In the genomic region with DNA sequence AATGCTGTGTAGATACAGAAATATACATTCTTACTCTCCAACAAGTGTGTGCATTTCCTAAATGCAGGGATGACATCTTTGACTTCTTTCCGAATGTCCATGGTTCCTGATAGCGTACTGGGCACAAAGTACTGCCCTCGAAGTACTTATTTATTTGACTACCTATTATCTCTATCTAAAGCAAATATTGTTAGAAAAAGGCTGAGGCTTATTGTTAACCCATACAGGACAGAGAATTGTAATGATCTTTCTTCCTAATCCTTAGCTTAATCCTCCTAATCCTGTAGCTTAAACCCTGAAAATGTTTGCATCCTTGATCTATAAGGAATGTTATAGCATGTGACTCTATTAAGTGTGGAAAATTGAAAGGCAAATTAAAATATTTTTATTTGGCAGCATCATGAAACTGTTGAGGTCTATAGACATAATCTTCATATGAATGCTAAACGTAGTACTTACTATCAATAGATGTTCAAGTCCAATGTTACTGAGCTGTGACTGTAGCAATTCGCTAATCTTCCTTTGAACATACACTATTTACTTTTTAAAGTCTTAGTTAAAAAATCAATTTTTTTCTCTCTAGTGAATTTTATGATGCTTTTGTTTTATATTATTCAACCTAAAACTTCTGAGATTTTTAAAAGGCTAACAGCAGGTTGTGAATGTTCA, we compare ENCODE assay signal across 28 cellular contexts.
DNase-seq lines count a peak whose midpoint lies in the region; ATAC-seq and FAIRE-seq lines count a peak whose summit lies in the region.
"Had no signal": no experiment of that assay in that cellular context is flagged by ENCODE, and none has a peak within 500 bp of the region (broad histone marks: within the 10 kb centered on the region; RNA-seq: fewer than 3 reads in every experiment).

No MANE protein-coding gene starts in this region.

- H3K4me1 ChIP-seq in skeletal muscle satellite cell (ENCODE audit: control insufficient read depth, insufficient read depth, low read length): peaks cover 20% of the 10 kb centered on the region
- H3K4me1 ChIP-seq: gastrocnemius medialis, transverse colon had no signal

- H3K36me3 ChIP-seq in skeletal muscle satellite cell (ENCODE audit: insufficient read depth, low read length): no peaks in the 10 kb centered on the region
- H3K36me3 ChIP-seq: gastrocnemius medialis, transverse colon had no signal

- H3K27me3 Mint-ChIP-seq in naive thymus-derived CD8-positive, alpha-beta T cell: no peaks in the 10 kb centered on the region
- H3K27me3 Mint-ChIP-seq: activated CD4-positive, alpha-beta T cell treated with anti-CD3 and anti-CD28 coated beads for 36 hours; CD4-positive, alpha-beta memory T cell; central memory CD8-positive, alpha-beta T cell had no signal

- H3K4me3 ChIP-seq in skeletal muscle satellite cell (ENCODE audit: low read length): no peak overlapping the region
- H3K4me3 ChIP-seq: gastrocnemius medialis, transverse colon had no signal

- POLR2A ChIA-PET in naive thymus-derived CD8-positive, alpha-beta T cell (lab: Charles Lee): interaction anchor here (0.7 kb wide), 2 partner anchors 23 to 399 kb away, joined by 3 read pairs; no protein-coding TSS in a partner anchor

- H3K4me3 Mint-ChIP-seq in naive thymus-derived CD8-positive, alpha-beta T cell: no peak overlapping the region
- H3K4me3 Mint-ChIP-seq: activated CD4-positive, alpha-beta T cell treated with anti-CD3 and anti-CD28 coated beads for 36 hours; activated naive CD8-positive, alpha-beta T cell treated with anti-CD3 and anti-CD28 coated beads for 36 hours; CD4-positive, alpha-beta memory T cell; central memory CD8-positive, alpha-beta T cell; naive thymus-derived CD4-positive, alpha-beta T cell had no signal

- H3K9me3 Mint-ChIP-seq in naive thymus-derived CD8-positive, alpha-beta T cell: no peaks in the 10 kb centered on the region
- H3K9me3 Mint-ChIP-seq: activated naive CD8-positive, alpha-beta T cell treated with anti-CD3 and anti-CD28 coated beads for 36 hours; CD4-positive, alpha-beta memory T cell; central memory CD8-positive, alpha-beta T cell; naive thymus-derived CD4-positive, alpha-beta T cell had no signal

- no peak for ATAC-seq in naive thymus-derived CD8-positive, alpha-beta T cell
- ATAC-seq: activated CD4-positive, alpha-beta T cell treated with anti-CD3 and anti-CD28 coated beads for 36 hours; gastrocnemius medialis; left colon; PC-3 had no signal

- no peak overlapping the region for H3K27ac Mint-ChIP-seq in naive thymus-derived CD8-positive, alpha-beta T cell
- H3K27ac Mint-ChIP-seq: activated CD4-positive, alpha-beta T cell treated with anti-CD3 and anti-CD28 coated beads for 36 hours; activated naive CD8-positive, alpha-beta T cell treated with anti-CD3 and anti-CD28 coated beads for 36 hours; naive thymus-derived CD4-positive, alpha-beta T cell had no signal

- no peaks in the 10 kb centered on the region for H3K36me3 Mint-ChIP-seq in naive thymus-derived CD8-positive, alpha-beta T cell
- H3K36me3 Mint-ChIP-seq: activated naive CD8-positive, alpha-beta T cell treated with anti-CD3 and anti-CD28 coated beads for 36 hours; CD4-positive, alpha-beta memory T cell; naive thymus-derived CD4-positive, alpha-beta T cell had no signal

- DNase-seq in DMS53 treated with DMSO at 0.1 percent for 48 hours (lab: John Stamatoyannopoulos, UW; ENCODE audit: unreplicated experiment) (peak; percentile 13), NCI-H748 treated with DMSO at 0.1 percent for 48 hours (lab: John Stamatoyannopoulos, UW) (peak; percentile 62), anterior cingulate cortex (lab: John Stamatoyannopoulos, UW) (no peak), NCI-H1694 treated with DMSO at 0.1 percent for 48 hours (lab: John Stamatoyannopoulos, UW) (no peak)
- DNase-seq in naive thymus-derived CD8-positive, alpha-beta T cell: no peak
- DNase-seq: activated CD4-positive, alpha-beta T cell treated with anti-CD3 and anti-CD28 coated beads for 36 hours; activated effector memory CD4-positive, alpha-beta T cell treated with anti-CD3 and anti-CD28 coated beads, Interleukin-2, amount 50 U/mL, for 16 hours; activated naive CD8-positive, alpha-beta T cell treated with anti-CD3 and anti-CD28 coated beads for 36 hours; activated T-cell treated with anti-CD3 and anti-CD28 coated beads for 4 hours; CD4-positive, alpha-beta memory T cell; DMS 273 treated with DMSO at 0.1 percent for 48 hours; gastrocnemius medialis; left colon; naive thymus-derived CD4-positive, alpha-beta T cell; NCI-H1105; NCI-H2081; NCI-H2227 treated with DMSO at 0.1 percent for 48 hours; occipital lobe; PC-3; Right ventricle myocardium superior; small intestine; stimulated activated CD4-positive, alpha-beta T cell treated with anti-CD3 and anti-CD28 coated beads, Interleukin-1b, Interleukin-23, amount 100 ng/mL, for 48 hours; stimulated activated CD8-positive, alpha-beta memory T cell treated with anti-CD3 and anti-CD28 coated beads, Interleukin-4, amount 100 ng/mL, for 48 hours; transverse colon had no signal

- FAIRE-seq in islet of Langerhans (lab: Jason Lieb, UNC): peak; percentile 21
- FAIRE-seq: H54, small intestine had no signal

- H3K4me1 Mint-ChIP-seq in naive thymus-derived CD8-positive, alpha-beta T cell: peaks cover 4 to 13% (median 10%) of the 10 kb centered on the region in 4 donors

- no peaks in the 10 kb centered on the region for H3K27me3 ChIP-seq in skeletal muscle satellite cell (ENCODE audit: control insufficient read depth, insufficient read depth, low read length)
- H3K27me3 ChIP-seq: gastrocnemius medialis, transverse colon had no signal

- no peaks in the 10 kb centered on the region for H3K9me3 ChIP-seq in skeletal muscle satellite cell (replicated peaks; ENCODE audit: low read length)
- H3K9me3 ChIP-seq: gastrocnemius medialis, transverse colon had no signal

- H3K4me2 ChIP-seq in skeletal muscle satellite cell (ENCODE audit: low read length): peak overlapping the region; percentile 53

- H3K9ac ChIP-seq in skeletal muscle satellite cell (ENCODE audit: low read depth, low read length): no peak overlapping the region

Comparison
In these comparisons a context has a peak if more than half of its experiments do, and no peak if none do; other contexts are left out.
1. DNase-seq: peak in DMS53 treated with DMSO at 0.1 percent for 48 hours (single experiment) and NCI-H748 treated with DMSO at 0.1 percent for 48 hours (single experiment); none in naive thymus-derived CD8-positive, alpha-beta T cell (0 of 10), anterior cingulate cortex (0 of 58) and NCI-H1694 treated with DMSO at 0.1 percent for 48 hours (single experiment).